14 cellular contexts compared by ENCODE assay signal in genomic region chr19:49802836-49803528, GRCh38. TPM values are rescaled to one million over a fixed set of nuclear protein-coding genes. Genes with fewer than 3 reads are reported as not detected.
DNase-seq lines count a peak whose midpoint lies in the region; ATAC-seq and TF ChIP-seq lines count a peak whose summit lies in the region.
"Had no signal": no experiment of that assay in that cellular context is flagged by ENCODE, and none has a peak within 500 bp of the region (broad histone marks: within the 10 kb centered on the region; RNA-seq: fewer than 3 reads in every experiment).

No MANE protein-coding gene starts in this region.

- H3K27me3 ChIP-seq in endocrine pancreas (ENCODE audit: control insufficient read depth, insufficient read depth, low read length) = no peaks in the 10 kb centered on the region
- H3K27me3 ChIP-seq in Caco-2 (replicated peaks; ENCODE audit: control insufficient read depth, insufficient read depth, low read length) = no peaks in the 10 kb centered on the region
- H3K27me3 ChIP-seq: right lobe of liver had no signal

- peak overlapping the region; percentile 39 to 89 (median 80) for H3K27ac Mint-ChIP-seq in nephron
- H3K27ac Mint-ChIP-seq in Caco-2 (ENCODE audit: unreplicated experiment) = no peak overlapping the region
- H3K27ac Mint-ChIP-seq in activated CD4-positive, alpha-beta memory T cell treated with anti-CD3 and anti-CD28 coated beads, Interleukin-2, amount 10 ng/mL, durations not matched to agents 7 days and 5 days = no peak overlapping the region
- H3K27ac Mint-ChIP-seq: activated CD8-positive, alpha-beta memory T cell treated with anti-CD3 and anti-CD28 coated beads, Interleukin-2, amount 10 ng/mL, durations not matched to agents 7 days and 5 days; activated naive CD8-positive, alpha-beta T cell had no signal

- H3K9me3 Mint-ChIP-seq in nephron = no peaks in the 10 kb centered on the region
- no peaks in the 10 kb centered on the region for H3K9me3 Mint-ChIP-seq in Caco-2 (ENCODE audit: unreplicated experiment)
- no peaks in the 10 kb centered on the region for H3K9me3 Mint-ChIP-seq in activated CD4-positive, alpha-beta memory T cell treated with anti-CD3 and anti-CD28 coated beads, Interleukin-2, amount 10 ng/mL, durations not matched to agents 7 days and 5 days

- POLR2A ChIA-PET in Caco-2 (lab: Charles Lee) = no interaction called here
- POLR2A ChIA-PET in activated CD4-positive, alpha-beta memory T cell treated with anti-CD3 and anti-CD28 coated beads, Interleukin-2, amount 10 ng/mL, durations not matched to agents 7 days and 5 days (lab: Charles Lee) = no interaction called here

- peak overlapping the region; percentile 69 for H3K9ac ChIP-seq in endocrine pancreas (ENCODE audit: control insufficient read depth, insufficient read depth, low read length)

- peak overlapping the region; percentile 75 to 82 (median 82) for H3K4me3 Mint-ChIP-seq in nephron
- H3K4me3 Mint-ChIP-seq in Caco-2 (ENCODE audit: unreplicated experiment) = no peak overlapping the region
- H3K4me3 Mint-ChIP-seq in activated CD4-positive, alpha-beta memory T cell treated with anti-CD3 and anti-CD28 coated beads, Interleukin-2, amount 10 ng/mL, durations not matched to agents 7 days and 5 days = no peak overlapping the region
- H3K4me3 Mint-ChIP-seq: activated CD8-positive, alpha-beta memory T cell treated with anti-CD3 and anti-CD28 coated beads, Interleukin-2, amount 10 ng/mL, durations not matched to agents 7 days and 5 days; activated naive CD8-positive, alpha-beta T cell had no signal

- no peaks in the 10 kb centered on the region for H3K4me1 ChIP-seq in endocrine pancreas (ENCODE audit: control insufficient read depth, insufficient read depth, low read length)
- no peaks in the 10 kb centered on the region for H3K4me1 ChIP-seq in Caco-2
- H3K4me1 ChIP-seq: right lobe of liver had no signal

- H3K4me3 ChIP-seq in endocrine pancreas (ENCODE audit: control insufficient read depth, insufficient read depth, low read length) (peak overlapping the region; percentile 14), Caco-2 (ENCODE audit: low read depth, low read length) (no peak overlapping the region)
- H3K4me3 ChIP-seq: right lobe of liver had no signal

- H3K4me1 Mint-ChIP-seq in nephron (peaks cover 21% of the 10 kb centered on the region), Caco-2 (ENCODE audit: low read depth, unreplicated experiment) (no peaks in the 10 kb centered on the region)
- H3K4me1 Mint-ChIP-seq in activated CD4-positive, alpha-beta memory T cell treated with anti-CD3 and anti-CD28 coated beads, Interleukin-2, amount 10 ng/mL, durations not matched to agents 7 days and 5 days = peaks cover 11% of the 10 kb centered on the region

- intact Hi-C loops in Right ventricle myocardium inferior (cut with DNase I) = no loop called here
- intact Hi-C loops in left cardiac atrium (cut with DNase I) = loop anchor here in 1 of 2 donors (10.0 kb wide), 1 partner anchor 118 kb away; the partner anchor contains the start of gene ADM5
- intact Hi-C loops in Caco-2 (cut with micrococcal nuclease; ENCODE audit: unreplicated experiment) = no loop called here

- TF ChIP-seq CTCF in nephron (IDR thresholded peaks at IDR 0.05; ENCODE audit: unreplicated experiment in 3 of 3) = no peak
- no peak for TF ChIP-seq CTCF in Caco-2 (IDR thresholded peaks at IDR 0.05; ENCODE audit: insufficient read depth in 1 of 2, low read depth in 1 of 2, low read length in 1 of 2, severe bottlenecking in 1 of 2, unreplicated experiment in 1 of 2)

- H3K36me3 Mint-ChIP-seq in nephron (ENCODE audit: low read depth) (peaks cover 35% of the 10 kb centered on the region), Caco-2 (ENCODE audit: insufficient read depth, unreplicated experiment) (peaks cover 52% of the 10 kb centered on the region)
- peaks cover 36% of the 10 kb centered on the region for H3K36me3 Mint-ChIP-seq in activated CD4-positive, alpha-beta memory T cell treated with anti-CD3 and anti-CD28 coated beads, Interleukin-2, amount 10 ng/mL, durations not matched to agents 7 days and 5 days (ENCODE audit: low read depth)
- H3K36me3 Mint-ChIP-seq: activated naive CD8-positive, alpha-beta T cell had no signal

- H3K9me3 ChIP-seq in endocrine pancreas (ENCODE audit: control insufficient read depth, low read length) (no peaks in the 10 kb centered on the region), Caco-2 (no peaks in the 10 kb centered on the region)
- H3K9me3 ChIP-seq: right lobe of liver, thoracic aorta had no signal

- DNase-seq in Right ventricle myocardium inferior (ENCODE audit: missing footprints) = peak; percentile 56
- DNase-seq in left cardiac atrium = no peak
- DNase-seq in dedifferentiated amniotic fluid mesenchymal stem cell (ENCODE audit: extremely low spot score) = no peak
- DNase-seq in Caco-2 = no peak
- no peak for DNase-seq in activated CD4-positive, alpha-beta memory T cell treated with anti-CD3 and anti-CD28 coated beads, Interleukin-2, amount 10 ng/mL, durations not matched to agents 7 days and 5 days
- DNase-seq in HT-29 (ENCODE audit: low spot score) = no peak
- DNase-seq: activated CD8-positive, alpha-beta memory T cell treated with anti-CD3 and anti-CD28 coated beads, Interleukin-2, amount 10 ng/mL, durations not matched to agents 7 days and 5 days; COR-L47; NCI-H345 had no signal

- no TSS peak for BruUV-seq in Caco-2 (replicated peaks; lab: Mats Ljungman, UMichigan)

- no peaks in the 10 kb centered on the region for H3K36me3 ChIP-seq in endocrine pancreas (ENCODE audit: control insufficient read depth, insufficient read depth, low read length)
- no peaks in the 10 kb centered on the region; the same call in 1 of the 2 replicates for H3K36me3 ChIP-seq in Caco-2 (ENCODE audit: control insufficient read depth, insufficient read depth, low read length)

- ATAC-seq in Right ventricle myocardium inferior (no peak), left cardiac atrium (no peak)
- ATAC-seq: activated CD8-positive, alpha-beta memory T cell treated with anti-CD3 and anti-CD28 coated beads, Interleukin-2, amount 10 ng/mL, durations not matched to agents 7 days and 5 days had no signal

- H3K27me3 Mint-ChIP-seq in nephron (ENCODE audit: low read depth) = no peaks in the 10 kb centered on the region
- no peaks in the 10 kb centered on the region for H3K27me3 Mint-ChIP-seq in Caco-2 (ENCODE audit: insufficient read depth, unreplicated experiment)
- H3K27me3 Mint-ChIP-seq in activated CD4-positive, alpha-beta memory T cell treated with anti-CD3 and anti-CD28 coated beads, Interleukin-2, amount 10 ng/mL, durations not matched to agents 7 days and 5 days = no peaks in the 10 kb centered on the region
- H3K27me3 Mint-ChIP-seq: activated CD8-positive, alpha-beta memory T cell treated with anti-CD3 and anti-CD28 coated beads, Interleukin-2, amount 10 ng/mL, durations not matched to agents 7 days and 5 days; activated naive CD8-positive, alpha-beta T cell had no signal

- CTCF ChIA-PET in Caco-2 (lab: Charles Lee) = interaction anchor here (0.6 kb wide), 1 partner anchor 108 kb away, joined by 3 read pairs; no protein-coding TSS in a partner anchor
- CTCF ChIA-PET in activated CD4-positive, alpha-beta memory T cell treated with anti-CD3 and anti-CD28 coated beads, Interleukin-2, amount 10 ng/mL, durations not matched to agents 7 days and 5 days (lab: Charles Lee) = interaction anchor here (1.0 kb wide), 1 partner anchor 10 kb away, joined by 3 read pairs; the partner anchor contains the start of gene FUZ

RNA-seq across cellular contexts. Expression of gene FUZ, which starts 10.1 kb away (rescaled TPM):
- total RNA-seq in Right ventricle myocardium inferior (21.0 TPM), left cardiac atrium (10 to 100 TPM; 11.0 to 16.2 TPM), Caco-2 (2022) (0.75 and 0.93 TPM in 2 replicates)
- 10 to 100 TPM; 13.7 to 13.9 TPM for total RNA-seq in activated CD4-positive, alpha-beta memory T cell treated with anti-CD3 and anti-CD28 coated beads, Interleukin-2, amount 10 ng/mL, durations not matched to agents 7 days and 5 days
- 2.0 and 3.1 TPM in 2 replicates for total RNA-seq in HT-29 (2014; rRNA removed; shearing (Covaris generic))

RNA-seq across cellular contexts. Expression of gene MED25, which starts 15.1 kb away (rescaled TPM):
- total RNA-seq in Right ventricle myocardium inferior (70.4 TPM), left cardiac atrium (10 to 100 TPM; 48.7 to 55.6 TPM), Caco-2 (2022) (102 and 104 TPM in 2 replicates)
- 10 to 100 TPM; 65.3 to 67.9 TPM for total RNA-seq in activated CD4-positive, alpha-beta memory T cell treated with anti-CD3 and anti-CD28 coated beads, Interleukin-2, amount 10 ng/mL, durations not matched to agents 7 days and 5 days
- total RNA-seq in HT-29 (2014; rRNA removed; shearing (Covaris generic)) = 88.3 and 91.9 TPM in 2 replicates

RNA-seq across cellular contexts. Expression of gene AP2A1, which starts 36.2 kb away (rescaled TPM):
- 76.4 TPM for total RNA-seq in Right ventricle myocardium inferior
- total RNA-seq in left cardiac atrium = 10 to 100 TPM; 68.0 to 77.8 TPM
- 107 and 126 TPM in 2 replicates for total RNA-seq in Caco-2 (2022)
- total RNA-seq in activated CD4-positive, alpha-beta memory T cell treated with anti-CD3 and anti-CD28 coated beads, Interleukin-2, amount 10 ng/mL, durations not matched to agents 7 days and 5 days = 10 to 100 TPM; 78.0 to 79.2 TPM
- total RNA-seq in HT-29 (2014; rRNA removed; shearing (Covaris generic)) = 122 and 131 TPM in 2 replicates

RNA-seq across cellular contexts. Expression of gene TSKS, which starts 39.9 kb away (rescaled TPM):
- 0.57 TPM for total RNA-seq in Right ventricle myocardium inferior
- 1 to 10 TPM in 1 of 2 donors, under 1 TPM in 1; 0.76 to 1.1 TPM for total RNA-seq in left cardiac atrium
- not detected in 2 replicates for total RNA-seq in Caco-2 (2022)
- total RNA-seq in activated CD4-positive, alpha-beta memory T cell treated with anti-CD3 and anti-CD28 coated beads, Interleukin-2, amount 10 ng/mL, durations not matched to agents 7 days and 5 days = under 1 TPM; 0.63 to 0.86 TPM
- total RNA-seq in HT-29 (2014; rRNA removed; shearing (Covaris generic)) = not detected in 2 replicates
- total RNA-seq: right lobe of liver, thoracic aorta had no signal

RNA-seq across cellular contexts. Expression of gene PTOV1, which starts 48.0 kb away (rescaled TPM):
- 122 TPM for total RNA-seq in Right ventricle myocardium inferior
- 100 to 1,000 TPM; 113 to 122 TPM for total RNA-seq in left cardiac atrium
- 209 and 224 TPM in 2 replicates for total RNA-seq in Caco-2 (2022)
- total RNA-seq in activated CD4-positive, alpha-beta memory T cell treated with anti-CD3 and anti-CD28 coated beads, Interleukin-2, amount 10 ng/mL, durations not matched to agents 7 days and 5 days = 10 to 100 TPM; 69.3 to 71.7 TPM
- total RNA-seq in HT-29 (2014; rRNA removed; shearing (Covaris generic)) = 188 and 218 TPM in 2 replicates

Comparison
In these comparisons a context has a peak if more than half of its experiments do, and no peak if none do; other contexts are left out.
1. H3K27ac Mint-ChIP-seq: peak in nephron (3 of 3); none in Caco-2 (single experiment) and activated CD4-positive, alpha-beta memory T cell treated with anti-CD3 and anti-CD28 coated beads, Interleukin-2, amount 10 ng/mL, durations not matched to agents 7 days and 5 days (single experiment).
2. H3K4me3 Mint-ChIP-seq: peak in nephron (3 of 3); none in Caco-2 (single experiment) and activated CD4-positive, alpha-beta memory T cell treated with anti-CD3 and anti-CD28 coated beads, Interleukin-2, amount 10 ng/mL, durations not matched to agents 7 days and 5 days (single experiment).